In the genomic region with DNA sequence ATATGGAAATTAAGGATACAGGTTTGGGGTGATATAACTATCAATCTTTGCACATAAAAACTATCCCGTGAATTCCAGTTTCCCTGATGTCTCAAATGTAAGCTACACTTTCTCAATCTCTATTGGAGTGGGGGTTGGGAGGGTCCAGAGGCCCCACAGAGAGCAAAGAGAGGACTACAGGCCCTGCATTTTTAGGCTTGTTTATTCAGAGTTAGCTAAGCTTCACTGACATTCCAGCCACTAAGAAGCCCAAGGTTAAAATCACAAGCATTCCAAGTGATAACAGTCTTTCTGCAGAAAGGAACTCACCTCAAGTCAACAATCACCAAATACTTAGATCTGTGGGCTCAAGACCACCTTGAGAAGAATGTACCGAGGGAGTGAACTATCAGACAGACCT, we compare ENCODE assay signal across 1 cellular context.
TF ChIP-seq lines count a peak whose summit lies in the region.

No MANE protein-coding gene starts in this region.

TF ChIP-seq in H1, 55 proteins besides CTCF, POLR2A, EP300 and RAD21:
- no peak for TF ChIP-seq RBBP5 (IDR thresholded peaks at IDR 0.05; ENCODE audit: borderline replicate concordance, low read depth, low read length)
- no peak for TF ChIP-seq NANOG (IDR thresholded peaks at IDR 0.05; ENCODE audit: insufficient read depth, low read depth, low read length, poor library complexity, severe bottlenecking)
- TF ChIP-seq JUND (IDR thresholded peaks at IDR 0.05; ENCODE audit: low read length) = no peak
- TF ChIP-seq, protein P1, sequence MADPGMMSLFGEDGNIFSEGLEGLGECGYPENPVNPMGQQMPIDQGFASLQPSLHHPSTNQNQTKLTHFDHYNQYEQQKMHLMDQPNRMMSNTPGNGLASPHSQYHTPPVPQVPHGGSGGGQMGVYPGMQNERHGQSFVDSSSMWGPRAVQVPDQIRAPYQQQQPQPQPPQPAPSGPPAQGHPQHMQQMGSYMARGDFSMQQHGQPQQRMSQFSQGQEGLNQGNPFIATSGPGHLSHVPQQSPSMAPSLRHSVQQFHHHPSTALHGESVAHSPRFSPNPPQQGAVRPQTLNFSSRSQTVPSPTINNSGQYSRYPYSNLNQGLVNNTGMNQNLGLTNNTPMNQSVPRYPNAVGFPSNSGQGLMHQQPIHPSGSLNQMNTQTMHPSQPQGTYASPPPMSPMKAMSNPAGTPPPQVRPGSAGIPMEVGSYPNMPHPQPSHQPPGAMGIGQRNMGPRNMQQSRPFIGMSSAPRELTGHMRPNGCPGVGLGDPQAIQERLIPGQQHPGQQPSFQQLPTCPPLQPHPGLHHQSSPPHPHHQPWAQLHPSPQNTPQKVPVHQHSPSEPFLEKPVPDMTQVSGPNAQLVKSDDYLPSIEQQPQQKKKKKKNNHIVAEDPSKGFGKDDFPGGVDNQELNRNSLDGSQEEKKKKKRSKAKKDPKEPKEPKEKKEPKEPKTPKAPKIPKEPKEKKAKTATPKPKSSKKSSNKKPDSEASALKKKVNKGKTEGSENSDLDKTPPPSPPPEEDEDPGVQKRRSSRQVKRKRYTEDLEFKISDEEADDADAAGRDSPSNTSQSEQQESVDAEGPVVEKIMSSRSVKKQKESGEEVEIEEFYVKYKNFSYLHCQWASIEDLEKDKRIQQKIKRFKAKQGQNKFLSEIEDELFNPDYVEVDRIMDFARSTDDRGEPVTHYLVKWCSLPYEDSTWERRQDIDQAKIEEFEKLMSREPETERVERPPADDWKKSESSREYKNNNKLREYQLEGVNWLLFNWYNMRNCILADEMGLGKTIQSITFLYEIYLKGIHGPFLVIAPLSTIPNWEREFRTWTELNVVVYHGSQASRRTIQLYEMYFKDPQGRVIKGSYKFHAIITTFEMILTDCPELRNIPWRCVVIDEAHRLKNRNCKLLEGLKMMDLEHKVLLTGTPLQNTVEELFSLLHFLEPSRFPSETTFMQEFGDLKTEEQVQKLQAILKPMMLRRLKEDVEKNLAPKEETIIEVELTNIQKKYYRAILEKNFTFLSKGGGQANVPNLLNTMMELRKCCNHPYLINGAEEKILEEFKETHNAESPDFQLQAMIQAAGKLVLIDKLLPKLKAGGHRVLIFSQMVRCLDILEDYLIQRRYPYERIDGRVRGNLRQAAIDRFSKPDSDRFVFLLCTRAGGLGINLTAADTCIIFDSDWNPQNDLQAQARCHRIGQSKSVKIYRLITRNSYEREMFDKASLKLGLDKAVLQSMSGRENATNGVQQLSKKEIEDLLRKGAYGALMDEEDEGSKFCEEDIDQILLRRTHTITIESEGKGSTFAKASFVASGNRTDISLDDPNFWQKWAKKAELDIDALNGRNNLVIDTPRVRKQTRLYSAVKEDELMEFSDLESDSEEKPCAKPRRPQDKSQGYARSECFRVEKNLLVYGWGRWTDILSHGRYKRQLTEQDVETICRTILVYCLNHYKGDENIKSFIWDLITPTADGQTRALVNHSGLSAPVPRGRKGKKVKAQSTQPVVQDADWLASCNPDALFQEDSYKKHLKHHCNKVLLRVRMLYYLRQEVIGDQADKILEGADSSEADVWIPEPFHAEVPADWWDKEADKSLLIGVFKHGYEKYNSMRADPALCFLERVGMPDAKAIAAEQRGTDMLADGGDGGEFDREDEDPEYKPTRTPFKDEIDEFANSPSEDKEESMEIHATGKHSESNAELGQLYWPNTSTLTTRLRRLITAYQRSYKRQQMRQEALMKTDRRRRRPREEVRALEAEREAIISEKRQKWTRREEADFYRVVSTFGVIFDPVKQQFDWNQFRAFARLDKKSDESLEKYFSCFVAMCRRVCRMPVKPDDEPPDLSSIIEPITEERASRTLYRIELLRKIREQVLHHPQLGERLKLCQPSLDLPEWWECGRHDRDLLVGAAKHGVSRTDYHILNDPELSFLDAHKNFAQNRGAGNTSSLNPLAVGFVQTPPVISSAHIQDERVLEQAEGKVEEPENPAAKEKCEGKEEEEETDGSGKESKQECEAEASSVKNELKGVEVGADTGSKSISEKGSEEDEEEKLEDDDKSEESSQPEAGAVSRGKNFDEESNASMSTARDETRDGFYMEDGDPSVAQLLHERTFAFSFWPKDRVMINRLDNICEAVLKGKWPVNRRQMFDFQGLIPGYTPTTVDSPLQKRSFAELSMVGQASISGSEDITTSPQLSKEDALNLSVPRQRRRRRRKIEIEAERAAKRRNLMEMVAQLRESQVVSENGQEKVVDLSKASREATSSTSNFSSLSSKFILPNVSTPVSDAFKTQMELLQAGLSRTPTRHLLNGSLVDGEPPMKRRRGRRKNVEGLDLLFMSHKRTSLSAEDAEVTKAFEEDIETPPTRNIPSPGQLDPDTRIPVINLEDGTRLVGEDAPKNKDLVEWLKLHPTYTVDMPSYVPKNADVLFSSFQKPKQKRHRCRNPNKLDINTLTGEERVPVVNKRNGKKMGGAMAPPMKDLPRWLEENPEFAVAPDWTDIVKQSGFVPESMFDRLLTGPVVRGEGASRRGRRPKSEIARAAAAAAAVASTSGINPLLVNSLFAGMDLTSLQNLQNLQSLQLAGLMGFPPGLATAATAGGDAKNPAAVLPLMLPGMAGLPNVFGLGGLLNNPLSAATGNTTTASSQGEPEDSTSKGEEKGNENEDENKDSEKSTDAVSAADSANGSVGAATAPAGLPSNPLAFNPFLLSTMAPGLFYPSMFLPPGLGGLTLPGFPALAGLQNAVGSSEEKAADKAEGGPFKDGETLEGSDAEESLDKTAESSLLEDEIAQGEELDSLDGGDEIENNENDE (IDR thresholded peaks at IDR 0.05; ENCODE audit: insufficient replicate concordance, low read length) = peak; percentile 44
- TF ChIP-seq ASH2L (IDR thresholded peaks at IDR 0.05; ENCODE audit: low read length) = peak; percentile 33
- TF ChIP-seq RFX5 (IDR thresholded peaks at IDR 0.05; ENCODE audit: borderline replicate concordance, low read depth, low read length) = no peak
- TF ChIP-seq SP1 (IDR thresholded peaks at IDR 0.05; ENCODE audit: low read depth, low read length) = peak; percentile 77; the same call in 1 of the 2 replicates
- peak; percentile 93 for TF ChIP-seq TEAD4 (IDR thresholded peaks at IDR 0.05; ENCODE audit: low read depth, low read length)
- TF ChIP-seq YY1 (IDR thresholded peaks at IDR 0.05; ENCODE audit: low read depth, low read length) = 0 out of 2 replicates have a peak, but pooled peaks have one; percentile 11
TF ChIP-seq in H1: peak in this region for 5.
